12 cellular contexts compared by ENCODE assay signal in genomic region chr10:13834581-13835286, GRCh38.
DNase-seq lines count a peak whose midpoint lies in the region; ATAC-seq and TF ChIP-seq lines count a peak whose summit lies in the region.
"Had no signal": no experiment of that assay in that cellular context is flagged by ENCODE, and none has a peak within 500 bp of the region (broad histone marks: within the 10 kb centered on the region; RNA-seq: fewer than 3 reads in every experiment).

No MANE protein-coding gene starts in this region.

- H3K36me3 ChIP-seq in lung (ENCODE audit: control insufficient read depth in 2 of 2, insufficient read depth in 2 of 2, low read length in 2 of 2) (no peaks in the 10 kb centered on the region), thoracic aorta (no peaks in the 10 kb centered on the region)
- no peaks in the 10 kb centered on the region for H3K36me3 ChIP-seq in naive thymus-derived CD4-positive, alpha-beta T cell (ENCODE audit: control insufficient read depth in 2 of 3, insufficient read depth in 3 of 3, low read length in 3 of 3)

- TF ChIP-seq CTCF in dorsolateral prefrontal cortex (IDR thresholded peaks at IDR 0.05 in 54 of 56, conservative IDR thresholded peaks at IDR 0.05 in 2 of 56; ENCODE audit: low read depth in 1 of 56, partially characterized antibody in 56 of 56) (no peak), lung (IDR thresholded peaks at IDR 0.05; ENCODE audit: control extremely low read depth, extremely low read depth) (no peak), thoracic aorta (IDR thresholded peaks at IDR 0.05) (no peak)

- H3K27ac Mint-ChIP-seq in activated naive CD4-positive, alpha-beta T cell treated with anti-CD3 and anti-CD28 coated beads for 36 hours, result no peak overlapping the region
- H3K27ac Mint-ChIP-seq in naive thymus-derived CD4-positive, alpha-beta T cell, result peak overlapping the region in 2 of 9 donors; percentile 45 to 51

- H3K4me3 Mint-ChIP-seq in activated naive CD4-positive, alpha-beta T cell treated with anti-CD3 and anti-CD28 coated beads for 36 hours, result no peak overlapping the region
- H3K4me3 Mint-ChIP-seq in naive thymus-derived CD4-positive, alpha-beta T cell, result no peak overlapping the region

- H3K27me3 Mint-ChIP-seq in activated naive CD4-positive, alpha-beta T cell treated with anti-CD3 and anti-CD28 coated beads for 36 hours (ENCODE audit: low read depth), result no peaks in the 10 kb centered on the region
- peaks cover 0 to 5% (median 0%) of the 10 kb centered on the region in 5 donors for H3K27me3 Mint-ChIP-seq in naive thymus-derived CD4-positive, alpha-beta T cell

- H3K36me3 Mint-ChIP-seq in activated naive CD4-positive, alpha-beta T cell treated with anti-CD3 and anti-CD28 coated beads for 36 hours (ENCODE audit: low read depth), result no peaks in the 10 kb centered on the region
- H3K36me3 Mint-ChIP-seq in naive thymus-derived CD4-positive, alpha-beta T cell, result no peaks in the 10 kb centered on the region

- peak overlapping the region in 38 of 59 donors; percentile 6 to 79 (median 53) for H3K27ac ChIP-seq in dorsolateral prefrontal cortex
- peak overlapping the region; percentile 47 to 57 for H3K27ac ChIP-seq in lung (ENCODE audit: low read depth in 1 of 2, low read length in 1 of 2)
- peak overlapping the region; percentile 14 to 58 for H3K27ac ChIP-seq in thoracic aorta
- H3K27ac ChIP-seq in naive thymus-derived CD4-positive, alpha-beta T cell (ENCODE audit: low read depth, low read length), result no peak overlapping the region
- H3K27ac ChIP-seq: 22Rv1 had no signal

- no peak for ATAC-seq in lung (ENCODE audit: insufficient read depth, low FRiP score)
- peak; percentile 8 for ATAC-seq in thoracic aorta (ENCODE audit: insufficient number of reproducible peaks, low FRiP score, low read depth)
- ATAC-seq in GM21447 (IDR thresholded peaks at IDR 0.05; ENCODE audit: unreplicated experiment), result no peak
- ATAC-seq in naive thymus-derived CD4-positive, alpha-beta T cell, result no peak

- peak overlapping the region in 46 of 59 donors; percentile 0 to 63 (median 24) for H3K4me3 ChIP-seq in dorsolateral prefrontal cortex
- H3K4me3 ChIP-seq in lung, result no peak overlapping the region
- H3K4me3 ChIP-seq in thoracic aorta, result peak overlapping the region; percentile 51
- no peak overlapping the region for H3K4me3 ChIP-seq in naive thymus-derived CD4-positive, alpha-beta T cell (ENCODE audit: low read length)

- H3K9me3 ChIP-seq in lung (ENCODE audit: control insufficient read depth in 2 of 2, insufficient read depth in 1 of 2, low read length in 1 of 2) (no peaks in the 10 kb centered on the region), thoracic aorta (no peaks in the 10 kb centered on the region)
- H3K9me3 ChIP-seq in naive thymus-derived CD4-positive, alpha-beta T cell (ENCODE audit: control insufficient read depth in 2 of 3, low read length in 3 of 3), result no peaks in the 10 kb centered on the region

- DNase-seq in DMS 273 (lab: John Stamatoyannopoulos, UW; ENCODE audit: unreplicated experiment) (peak; percentile 44), DMS 273 treated with DMSO at 0.1 percent for 48 hours (lab: John Stamatoyannopoulos, UW) (no peak), dorsolateral prefrontal cortex (peak in 1 of 10 donors; percentile 43), lung (ENCODE audit: low spot score) (no peak), thoracic aorta (ENCODE audit: low spot score) (no peak)
- DNase-seq in activated naive CD4-positive, alpha-beta T cell treated with anti-CD3 and anti-CD28 coated beads for 36 hours, result no peak
- DNase-seq in naive thymus-derived CD4-positive, alpha-beta T cell, result no peak
- DNase-seq: GF-D8; NCI-H2081; stimulated activated naive CD4-positive, alpha-beta T cell had no signal

- intact Hi-C loops in dorsolateral prefrontal cortex (cut with DNase I), result no loop called here
- intact Hi-C loops in activated naive CD4-positive, alpha-beta T cell treated with anti-CD3 and anti-CD28 coated beads for 36 hours (cut with micrococcal nuclease), result no loop called here
- intact Hi-C loops in naive thymus-derived CD4-positive, alpha-beta T cell (cut with micrococcal nuclease), result no loop called here

- CTCF ChIA-PET in activated naive CD4-positive, alpha-beta T cell treated with anti-CD3 and anti-CD28 coated beads for 36 hours (lab: Charles Lee), result no interaction called here
- CTCF ChIA-PET in naive thymus-derived CD4-positive, alpha-beta T cell (lab: Charles Lee), result no interaction called here

- H3K27me3 ChIP-seq in dorsolateral prefrontal cortex (no peaks in the 10 kb centered on the region), lung (ENCODE audit: control insufficient read depth, insufficient read depth) (no peaks in the 10 kb centered on the region), thoracic aorta (replicated peaks; ENCODE audit: insufficient read depth) (no peaks in the 10 kb centered on the region)
- no peaks in the 10 kb centered on the region for H3K27me3 ChIP-seq in naive thymus-derived CD4-positive, alpha-beta T cell (ENCODE audit: control insufficient read depth in 2 of 2, insufficient read depth in 2 of 2, low read length in 2 of 2)

- H3K9me3 Mint-ChIP-seq in activated naive CD4-positive, alpha-beta T cell treated with anti-CD3 and anti-CD28 coated beads for 36 hours, result no peaks in the 10 kb centered on the region
- H3K9me3 Mint-ChIP-seq in naive thymus-derived CD4-positive, alpha-beta T cell, result peaks cover 0 to 5% (median 0%) of the 10 kb centered on the region in 11 donors

- POLR2A ChIA-PET in naive thymus-derived CD4-positive, alpha-beta T cell (lab: Charles Lee), result no interaction called here

- H3K4me1 ChIP-seq in lung (ENCODE audit: control insufficient read depth in 2 of 2, insufficient read depth in 2 of 2, low read length in 2 of 2) (peaks cover 8 to 32% of the 10 kb centered on the region in 2 donors), thoracic aorta (ENCODE audit: control insufficient read depth in 1 of 2, low read depth in 2 of 2) (peaks cover 17 to 73% of the 10 kb centered on the region in 2 donors)
- H3K4me1 ChIP-seq in naive thymus-derived CD4-positive, alpha-beta T cell (ENCODE audit: control insufficient read depth in 2 of 2, insufficient read depth in 2 of 2, low read length in 2 of 2), result no peaks in the 10 kb centered on the region

- WGBS in lung, 2 donors, result 37 to 40% methylated on average over 16 of the region's 16 CpGs

- peaks cover 8% of the 10 kb centered on the region for H3K4me1 Mint-ChIP-seq in activated naive CD4-positive, alpha-beta T cell treated with anti-CD3 and anti-CD28 coated beads for 36 hours (ENCODE audit: low read depth)
- H3K4me1 Mint-ChIP-seq in naive thymus-derived CD4-positive, alpha-beta T cell, result peaks cover 7 to 11% (median 10%) of the 10 kb centered on the region in 7 donors

Comparison
In these comparisons a context has a peak if more than half of its experiments do, and no peak if none do; other contexts are left out.
1. H3K4me3 ChIP-seq: peak in dorsolateral prefrontal cortex (46 of 59) and thoracic aorta (single experiment); none in lung (single experiment) and naive thymus-derived CD4-positive, alpha-beta T cell (single experiment).